Comparison of ENCODE assay signal across 8 cellular contexts in the genomic region with DNA sequence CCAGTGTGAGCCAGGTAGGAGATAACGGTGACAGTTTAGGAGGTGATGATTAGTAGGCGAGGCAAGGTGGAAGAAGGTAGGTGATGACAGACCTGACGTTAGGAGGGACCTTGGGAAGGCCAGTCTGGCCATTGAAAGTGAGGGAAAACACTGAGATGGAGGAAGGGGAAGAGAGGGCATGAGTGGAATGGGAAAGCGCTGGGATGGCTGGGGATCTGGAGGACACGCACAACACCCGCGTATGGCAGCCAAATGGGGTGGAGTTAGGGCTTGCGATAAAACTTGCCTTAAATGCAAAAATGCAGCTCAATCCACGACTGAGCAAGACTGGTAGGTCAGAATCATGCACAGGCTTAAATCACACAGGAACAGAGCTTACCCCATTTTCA. TPM values are rescaled to one million over a fixed set of nuclear protein-coding genes. Genes with fewer than 3 reads are reported as not detected.
DNase-seq lines count a peak whose midpoint lies in the region; ATAC-seq and TF ChIP-seq lines count a peak whose summit lies in the region.

No MANE protein-coding gene starts in this region.

- H3K4me3 ChIP-seq in GM23248 (peak overlapping the region; percentile 70), right atrium auricular region (peak overlapping the region; percentile 42 to 60), gastrocnemius medialis (peak overlapping the region; percentile 57 to 74 (median 62))

- H3K9me3 ChIP-seq in GM23248 (ENCODE audit: low read depth) (no peaks in the 10 kb centered on the region), right atrium auricular region (no peaks in the 10 kb centered on the region), gastrocnemius medialis (no peaks in the 10 kb centered on the region)

- H3K27me3 Mint-ChIP-seq in activated naive CD8-positive, alpha-beta T cell, result no peaks in the 10 kb centered on the region

- no peaks in the 10 kb centered on the region for H3K9me3 Mint-ChIP-seq in activated naive CD8-positive, alpha-beta T cell (ENCODE audit: low read depth)

- H3K4me2 ChIP-seq in GM23248 (ENCODE audit: unreplicated experiment), result peak overlapping the region; percentile 82

- no peaks in the 10 kb centered on the region for H3K79me2 ChIP-seq in GM23248 (ENCODE audit: insufficient read depth)

- peak overlapping the region; percentile 90 for H3K4me3 Mint-ChIP-seq in activated naive CD8-positive, alpha-beta T cell

- H3K36me3 ChIP-seq in GM23248 (ENCODE audit: low read depth), result no peaks in the 10 kb centered on the region
- no peaks in the 10 kb centered on the region for H3K36me3 ChIP-seq in right atrium auricular region
- no peaks in the 10 kb centered on the region for H3K36me3 ChIP-seq in gastrocnemius medialis

- no peak for DNase-seq in GM23248
- DNase-seq in right atrium auricular region (ENCODE audit: low spot score), result no peak
- no peak for DNase-seq in gastrocnemius medialis
- DNase-seq in NCI-H2081 treated with DMSO at 0.1 percent for 48 hours (lab: John Stamatoyannopoulos, UW), result no peak
- DNase-seq in cortex of kidney (lab: John Stamatoyannopoulos, UW), result no peak
- DNase-seq in COR-L47 (lab: John Stamatoyannopoulos, UW), result no peak

- WGBS in GM23248 (ENCODE audit: low coverage in 1 of 2, low lambda C conversion rate in 2 of 2, missing lambda C conversion rate in 2 of 2), 2 experiments, result 56 to 59% methylated on average over 9 of the region's 9 CpGs

- ATAC-seq in gastrocnemius medialis (peak; percentile 13 to 15), GM19328 (IDR thresholded peaks at IDR 0.05; ENCODE audit: unreplicated experiment) (no peak)

- H3F3A ChIP-seq in GM23248 (ENCODE audit: insufficient read depth), result peaks cover 16% of the 10 kb centered on the region; the same call in 1 of the 2 replicates

- peak overlapping the region; percentile 83 for H2AFZ ChIP-seq in GM23248

- peak overlapping the region; percentile 11 for H3K27ac Mint-ChIP-seq in activated naive CD8-positive, alpha-beta T cell

- H3K4me1 ChIP-seq in GM23248 (ENCODE audit: insufficient read depth) (peaks cover 14% of the 10 kb centered on the region; the same call in 1 of the 2 replicates), right atrium auricular region (peaks cover 0 to 11% of the 10 kb centered on the region in 2 donors), gastrocnemius medialis (peaks cover 3% of the 10 kb centered on the region in 2 donors)

- peaks cover 12% of the 10 kb centered on the region for H3K4me1 Mint-ChIP-seq in activated naive CD8-positive, alpha-beta T cell (ENCODE audit: low read depth)

- no peaks in the 10 kb centered on the region for H3K9me2 ChIP-seq in GM23248 (ENCODE audit: insufficient read depth)

- H3K27ac ChIP-seq in GM23248 (no peak overlapping the region), right atrium auricular region (peak overlapping the region in 1 of 2 donors; percentile 12), gastrocnemius medialis (no peak overlapping the region)

- intact Hi-C loops in gastrocnemius medialis (cut with DNase I; ENCODE audit: low total_unique reads), result loop anchor here (10.0 kb wide), 1 partner anchor 214 kb away; no protein-coding TSS in a partner anchor

- H3K27me3 ChIP-seq in GM23248 (replicated peaks; ENCODE audit: insufficient read depth) (no peaks in the 10 kb centered on the region), right atrium auricular region (no peaks in the 10 kb centered on the region), gastrocnemius medialis (no peaks in the 10 kb centered on the region)

- no peak for TF ChIP-seq POLR2A in gastrocnemius medialis (IDR thresholded peaks at IDR 0.05)

- no peaks in the 10 kb centered on the region for H4K20me1 ChIP-seq in GM23248 (ENCODE audit: insufficient read depth)

- H3K36me3 Mint-ChIP-seq in activated naive CD8-positive, alpha-beta T cell, result no peaks in the 10 kb centered on the region

- in situ Hi-C loops in GM23248 (cut with MboI), result no loop called here
- in situ Hi-C loops in gastrocnemius medialis (cut with MboI; ENCODE audit: low sequenced_read_pairs in 4 of 4), result no loop called here

- no peak overlapping the region for H3K9ac ChIP-seq in GM23248

- TF ChIP-seq CTCF in right atrium auricular region (IDR thresholded peaks at IDR 0.05), result no peak
- TF ChIP-seq CTCF in gastrocnemius medialis (IDR thresholded peaks at IDR 0.05 in 4 of 5, conservative IDR thresholded peaks at IDR 0.05 in 1 of 5), result no peak

RNA-seq across cellular contexts. Expression of gene CDKL2, which starts 0.6 kb away (rescaled TPM):
- total RNA-seq in GM23248 (2014; rRNA removed; shearing (Covaris generic)), result not detected in 2 replicates
- not detected in 2 replicates for polyA plus RNA-seq in GM23248 (2016; fragmentation: Nextera tagmentation; extraction: Ambion mirVana)
- total RNA-seq in right atrium auricular region (1 to 10 TPM in 1 of 2 donors, under 1 TPM in 1; 0.51 to 1.2 TPM), gastrocnemius medialis (not detected)

RNA-seq across cellular contexts. Expression of gene G3BP2, which starts 42.3 kb away (rescaled TPM):
- 129 and 133 TPM in 2 replicates for total RNA-seq in GM23248 (2014; rRNA removed; shearing (Covaris generic))
- 33.1 and 36.0 TPM in 2 replicates for polyA plus RNA-seq in GM23248 (2016; fragmentation: Nextera tagmentation; extraction: Ambion mirVana)
- total RNA-seq in right atrium auricular region (10 to 100 TPM; 59.5 to 65.4 TPM), gastrocnemius medialis (100 to 1,000 TPM; 123 to 226 (median 132) TPM)
